9 cellular contexts compared by ENCODE assay signal in the genomic region with DNA sequence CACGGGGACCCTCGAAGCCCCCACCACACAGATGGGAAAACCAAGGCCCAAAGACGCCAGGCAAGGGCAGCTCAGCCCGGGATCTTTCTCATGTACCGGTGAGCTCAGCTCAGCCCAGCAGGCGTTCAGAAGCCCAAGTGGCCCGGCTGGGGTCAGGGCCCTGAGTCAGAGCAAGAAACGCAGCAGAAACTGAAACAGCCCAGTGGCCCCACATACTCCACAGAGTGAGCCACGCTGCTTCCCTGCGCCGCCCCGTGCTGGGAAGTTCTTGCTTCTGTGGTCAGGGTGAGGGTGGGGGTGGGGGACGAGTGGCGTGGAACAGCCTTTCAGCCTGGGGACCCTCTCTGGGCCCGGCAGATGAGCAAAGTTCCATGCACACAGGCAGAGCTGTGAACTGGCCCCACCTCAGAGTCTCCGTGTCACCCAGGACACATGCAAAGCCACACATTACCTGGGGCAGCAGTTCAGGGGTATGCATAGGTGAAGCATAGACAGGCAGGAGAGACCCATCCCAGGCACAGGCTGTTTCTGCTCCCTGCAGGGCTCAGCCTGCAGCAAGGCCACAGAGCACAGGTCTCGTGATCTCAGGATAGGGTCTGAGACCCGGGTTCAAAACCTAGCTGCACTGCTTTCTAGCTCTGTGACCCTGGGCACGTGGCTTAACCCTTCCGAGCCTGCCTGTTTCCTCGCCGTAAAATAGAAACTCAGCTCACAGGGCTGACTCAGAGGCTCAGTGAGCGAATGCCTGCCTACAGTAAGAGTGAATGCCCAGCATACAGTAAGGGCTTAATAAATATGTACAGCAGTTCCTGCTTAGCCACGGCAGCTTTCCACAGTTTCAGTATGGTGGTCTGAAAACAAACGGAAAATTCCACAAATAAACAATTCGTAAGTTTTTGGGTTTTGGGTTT. TPM values are rescaled to one million over a fixed set of nuclear protein-coding genes. Genes with fewer than 3 reads are reported as not detected.
DNase-seq lines count a peak whose midpoint lies in the region; ATAC-seq and TF ChIP-seq lines count a peak whose summit lies in the region.
"Had no signal": no experiment of that assay in that cellular context is flagged by ENCODE, and none has a peak within 500 bp of the region (broad histone marks: within the 10 kb centered on the region; RNA-seq: fewer than 3 reads in every experiment).

No MANE protein-coding gene starts in this region.

- no peak overlapping the region for H4K8ac ChIP-seq in neuronal stem cell (ENCODE audit: low read depth, low read length)

- peaks cover 17% of the 10 kb centered on the region for H3K79me1 ChIP-seq in neuronal stem cell (ENCODE audit: low read depth, low read length)

- H2BK120ac ChIP-seq in neuronal stem cell (ENCODE audit: low read depth, low read length), result peak overlapping the region; percentile 38

- H3K27me3 ChIP-seq in neuronal stem cell (ENCODE audit: control insufficient read depth in 3 of 3, insufficient read depth in 3 of 3, low read depth in 1 of 3, low read length in 3 of 3) (no peaks in the 10 kb centered on the region), uterus (no peaks in the 10 kb centered on the region)

- H3K9me3 ChIP-seq in neuronal stem cell (replicated peaks in 1 of 2; ENCODE audit: control insufficient read depth in 2 of 2, insufficient read depth in 1 of 2, low read depth in 1 of 2, low read length in 2 of 2) (no peaks in the 10 kb centered on the region), uterus (no peaks in the 10 kb centered on the region)

- H3K36me3 Mint-ChIP-seq in activated T-helper 1 cell treated with anti-CD3 and anti-CD28 coated beads, Interleukin-12 subunit alpha, Interleukin-12 subunit beta, Interleukin-2, Interleukin-4 antibody, amounts not matched to agents 30 ng/mL and 10 ng/mL and 1 ng/mL, durations not matched to agents 14 hours and 24 hours and 36 hours (ENCODE audit: low read depth), result peaks cover 6% of the 10 kb centered on the region

- no peak overlapping the region for H2BK5ac ChIP-seq in neuronal stem cell (ENCODE audit: low read length)

- H3K4ac ChIP-seq in neuronal stem cell (ENCODE audit: low read length), result no peak overlapping the region

- H2AFZ ChIP-seq in neuronal stem cell (ENCODE audit: low read length), result no peak overlapping the region

- H2BK12ac ChIP-seq in neuronal stem cell (ENCODE audit: low read length), result no peak overlapping the region

- no peaks in the 10 kb centered on the region for H3K9me3 Mint-ChIP-seq in activated T-helper 1 cell treated with anti-CD3 and anti-CD28 coated beads, Interleukin-12 subunit alpha, Interleukin-12 subunit beta, Interleukin-2, Interleukin-4 antibody, amounts not matched to agents 30 ng/mL and 10 ng/mL and 1 ng/mL, durations not matched to agents 14 hours and 24 hours and 36 hours

- no peak overlapping the region for H4K91ac ChIP-seq in neuronal stem cell (ENCODE audit: low read depth, low read length, poor library complexity)

- H3K4me1 Mint-ChIP-seq in activated T-helper 1 cell treated with anti-CD3 and anti-CD28 coated beads, Interleukin-12 subunit alpha, Interleukin-12 subunit beta, Interleukin-2, Interleukin-4 antibody, amounts not matched to agents 30 ng/mL and 10 ng/mL and 1 ng/mL, durations not matched to agents 14 hours and 24 hours and 36 hours (ENCODE audit: low read depth), result peaks cover 50% of the 10 kb centered on the region

- peak overlapping the region; percentile 39 for H2AK5ac ChIP-seq in neuronal stem cell (ENCODE audit: low read depth, low read length)

- DNase-seq in Daoy (ENCODE audit: low read depth), result peak; percentile 78
- DNase-seq in activated T-helper 1 cell treated with anti-CD3 and anti-CD28 coated beads, Interleukin-12 subunit alpha, Interleukin-12 subunit beta, Interleukin-2, Interleukin-4 antibody, amounts not matched to agents 30 ng/mL and 10 ng/mL and 1 ng/mL, durations not matched to agents 14 hours and 24 hours and 36 hours (ENCODE audit: low spot score), result peak; percentile 57
- no peak for DNase-seq in neuronal stem cell (ENCODE audit: low spot score)
- DNase-seq in cerebellar cortex (ENCODE audit: low spot score), result no peak
- no peak for DNase-seq in uterus
- DNase-seq in NK-92 (lab: John Stamatoyannopoulos, UW; ENCODE audit: unreplicated experiment), result no peak

- H3K14ac ChIP-seq in neuronal stem cell (ENCODE audit: low read length), result no peak overlapping the region

- no peak for TF ChIP-seq CTCF in uterus (IDR thresholded peaks at IDR 0.05)

- peak overlapping the region; percentile 26 for H3K4me3 Mint-ChIP-seq in activated T-helper 1 cell treated with anti-CD3 and anti-CD28 coated beads, Interleukin-12 subunit alpha, Interleukin-12 subunit beta, Interleukin-2, Interleukin-4 antibody, amounts not matched to agents 30 ng/mL and 10 ng/mL and 1 ng/mL, durations not matched to agents 14 hours and 24 hours and 36 hours

- WGBS in neuronal stem cell (ENCODE audit: extremely low coverage in 2 of 2, insufficient read length in 2 of 2, insufficient replicate concordance in 1 of 2), 2 donors, result no CpG with 5 or more reads among the region's 26 CpGs

- H3K27ac ChIP-seq in neuronal stem cell (replicated peaks; ENCODE audit: low read length) (no peak overlapping the region), uterus (no peak overlapping the region)

- peak overlapping the region; percentile 58 for H3K27ac Mint-ChIP-seq in activated T-helper 1 cell treated with anti-CD3 and anti-CD28 coated beads, Interleukin-12 subunit alpha, Interleukin-12 subunit beta, Interleukin-2, Interleukin-4 antibody, amounts not matched to agents 30 ng/mL and 10 ng/mL and 1 ng/mL, durations not matched to agents 14 hours and 24 hours and 36 hours

- H3K23ac ChIP-seq in neuronal stem cell (ENCODE audit: low read depth, low read length, poor library complexity), result no peak overlapping the region

- no peak overlapping the region for H3K9ac ChIP-seq in neuronal stem cell (ENCODE audit: low read depth, low read length, poor library complexity)

- peak; percentile 75 for ATAC-seq in GM21423 (IDR thresholded peaks at IDR 0.05; ENCODE audit: unreplicated experiment)
- peak; percentile 84 for ATAC-seq in HG03571 (IDR thresholded peaks at IDR 0.05; ENCODE audit: unreplicated experiment)
- ATAC-seq: HCT116 had no signal

- peak overlapping the region; percentile 94 for H3K18ac ChIP-seq in neuronal stem cell (ENCODE audit: low read length)

- intact Hi-C loops in activated T-helper 1 cell treated with anti-CD3 and anti-CD28 coated beads, Interleukin-12 subunit alpha, Interleukin-12 subunit beta, Interleukin-2, Interleukin-4 antibody, amounts not matched to agents 30 ng/mL and 10 ng/mL and 1 ng/mL, durations not matched to agents 14 hours and 24 hours and 36 hours (cut with micrococcal nuclease), result loop anchor here (1.0 to 5.0 kb wide), 6 partner anchors 21 to 229 kb away; no protein-coding TSS in a partner anchor
- intact Hi-C loops in uterus (cut with DNase I; ENCODE audit: low total_unique reads), result no loop called here

- H3K4me2 ChIP-seq in neuronal stem cell (ENCODE audit: insufficient read depth, low read length, poor library complexity, severe bottlenecking), result no peak overlapping the region

- no peak overlapping the region for H2BK15ac ChIP-seq in neuronal stem cell (ENCODE audit: low read length)

- H3K4me1 ChIP-seq in neuronal stem cell (ENCODE audit: control insufficient read depth in 2 of 2, insufficient read depth in 1 of 2, low read depth in 1 of 2, low read length in 2 of 2) (peaks cover 28 to 41% of the 10 kb centered on the region in 2 donors), uterus (peaks cover 0 to 46% of the 10 kb centered on the region in 2 donors)

- H3K4me3 ChIP-seq in neuronal stem cell (ENCODE audit: low read length in 2 of 2) (no peak overlapping the region), uterus (no peak overlapping the region)

- H3K36me3 ChIP-seq in neuronal stem cell (replicated peaks in 1 of 2; ENCODE audit: control insufficient read depth in 2 of 2, insufficient read depth in 2 of 2, low read length in 2 of 2), result no peaks in the 10 kb centered on the region
- H3K36me3 ChIP-seq in uterus, result no peaks in the 10 kb centered on the region

- no peak for TF ChIP-seq POLR2A in uterus (IDR thresholded peaks at IDR 0.05)

- H3K27me3 Mint-ChIP-seq in activated T-helper 1 cell treated with anti-CD3 and anti-CD28 coated beads, Interleukin-12 subunit alpha, Interleukin-12 subunit beta, Interleukin-2, Interleukin-4 antibody, amounts not matched to agents 30 ng/mL and 10 ng/mL and 1 ng/mL, durations not matched to agents 14 hours and 24 hours and 36 hours (ENCODE audit: insufficient read depth), result peaks cover 3% of the 10 kb centered on the region

RNA-seq across cellular contexts. Expression of gene NCOR2, which starts 21.6 kb away (rescaled TPM):
- 29.8 and 57.9 TPM in 2 replicates for total RNA-seq in Daoy (2014; rRNA removed; shearing (Covaris generic))
- 113 and 118 TPM in 2 replicates for total RNA-seq in activated T-helper 1 cell treated with anti-CD3 and anti-CD28 coated beads, Interleukin-12 subunit alpha, Interleukin-12 subunit beta, Interleukin-2, Interleukin-4 antibody, amounts not matched to agents 30 ng/mL and 10 ng/mL and 1 ng/mL, durations not matched to agents 14 hours and 24 hours and 36 hours
- polyA plus RNA-seq in neuronal stem cell (2013, experiment 1 of 2), result 80.7 TPM
- 80.2 TPM for polyA plus RNA-seq in neuronal stem cell (2013, experiment 2 of 2)
- 100 to 1,000 TPM in 2 of 4 donors, 10 to 100 TPM in 2; 65.1 to 436 (median 102) TPM for total RNA-seq in uterus

Comparison
In these comparisons a context has a peak if more than half of its experiments do, and no peak if none do; other contexts are left out.
1. DNase-seq: peak in Daoy (single experiment) and activated T-helper 1 cell treated with anti-CD3 and anti-CD28 coated beads, Interleukin-12 subunit alpha, Interleukin-12 subunit beta, Interleukin-2, Interleukin-4 antibody, amounts not matched to agents 30 ng/mL and 10 ng/mL and 1 ng/mL, durations not matched to agents 14 hours and 24 hours and 36 hours (single experiment); none in neuronal stem cell (single experiment), cerebellar cortex (single experiment), uterus (0 of 2) and NK-92 (single experiment).